In genomic region chr10:87547734-87548311, GRCh38 we compare ENCODE assay signal across 15 cellular contexts. TPM values are rescaled to one million over a fixed set of nuclear protein-coding genes. Genes with fewer than 3 reads are reported as not detected.
DNase-seq lines count a peak whose midpoint lies in the region; ATAC-seq, FAIRE-seq and TF ChIP-seq lines count a peak whose summit lies in the region.
"Had no signal": no experiment of that assay in that cellular context is flagged by ENCODE, and none has a peak within 500 bp of the region (broad histone marks: within the 10 kb centered on the region; RNA-seq: fewer than 3 reads in every experiment).

No MANE protein-coding gene starts in this region.

- ATAC-seq in Right ventricle myocardium inferior, result no peak
- no peak for ATAC-seq in HG02970 (IDR thresholded peaks at IDR 0.05; ENCODE audit: low FRiP score, unreplicated experiment)
- ATAC-seq: CD8-positive, alpha-beta T cell; foreskin keratinocyte had no signal

- in situ Hi-C loops in G401 (cut with HindIII; ENCODE audit: low sequenced_read_pairs), result no loop called here

- peaks cover 10% of the 10 kb centered on the region for H3K4me1 ChIP-seq in mesodermal cell (ENCODE audit: control insufficient read depth, insufficient read depth, low read length, poor library complexity, severe bottlenecking)
- H3K4me1 ChIP-seq: foreskin keratinocyte, SJCRH30 had no signal

- FAIRE-seq in bronchial epithelial cell (lab: Jason Lieb, UNC), result no peak

- intact Hi-C loops in Right ventricle myocardium inferior (cut with DNase I), result no loop called here

- H3K27me3 ChIP-seq in MG63 (no peaks in the 10 kb centered on the region), bronchial epithelial cell (ENCODE audit: control insufficient read depth, insufficient read depth, low read length) (no peaks in the 10 kb centered on the region)
- H3K27me3 ChIP-seq: foreskin keratinocyte, SJCRH30, tibial nerve had no signal

- H3K4me3 ChIP-seq in MG63 (no peak overlapping the region), bronchial epithelial cell (ENCODE audit: low read depth, low read length) (no peak overlapping the region), mesodermal cell (ENCODE audit: extremely low read depth, insufficient read depth, low read length, poor library complexity, severe bottlenecking) (no peak overlapping the region)
- H3K4me3 ChIP-seq: SJCRH30, tibial nerve had no signal

- WGBS in mesodermal cell (ENCODE audit: insufficient coverage in 2 of 2), 2 experiments, result 86 to 100% methylated on average over 1 of the region's 3 CpGs

- peak; percentile 37 for DNase-seq in CD1c-positive myeloid dendritic cell (ENCODE audit: extremely low spot score)
- DNase-seq in MG63, result peak; percentile 37
- peak; percentile 44 for DNase-seq in bronchial epithelial cell (ENCODE audit: low read depth)
- DNase-seq in G401 (ENCODE audit: low spot score), result no peak
- no peak for DNase-seq in COR-L47 (lab: John Stamatoyannopoulos, UW)
- no peak for DNase-seq in Right ventricle myocardium inferior (ENCODE audit: missing footprints)
- DNase-seq: activated CD4-positive, alpha-beta memory T cell treated with anti-CD3 and anti-CD28 coated beads, Interleukin-2, amount 10 ng/mL, durations not matched to agents 7 days and 5 days; CD8-positive, alpha-beta T cell; NCI-H2029; SJCRH30; stimulated activated CD4-positive, alpha-beta T cell treated with anti-CD3 and anti-CD28 coated beads, Interleukin-4, amount 100 ng/mL, for 1 hour had no signal

- TF ChIP-seq CTCF in bronchial epithelial cell (IDR thresholded peaks at IDR 0.05; ENCODE audit: insufficient read depth, low read length, severe bottlenecking), result no peak

- peak overlapping the region; percentile 38 for H3K27ac ChIP-seq in mesodermal cell (ENCODE audit: low read depth, low read length, severe bottlenecking)
- H3K27ac ChIP-seq: foreskin keratinocyte, SJCRH30, tibial nerve had no signal

- H3K9me3 ChIP-seq in MG63 (no peaks in the 10 kb centered on the region; the same call in 1 of the 2 replicates), mesodermal cell (ENCODE audit: control insufficient read depth, low read length) (no peaks in the 10 kb centered on the region)
- H3K9me3 ChIP-seq: SJCRH30 had no signal

- H3K36me3 ChIP-seq in MG63, result peaks cover 14% of the 10 kb centered on the region
- H3K36me3 ChIP-seq in bronchial epithelial cell (ENCODE audit: control insufficient read depth, insufficient read depth, low read length), result peaks cover under 1% of the 10 kb centered on the region
- H3K36me3 ChIP-seq in mesodermal cell (ENCODE audit: control insufficient read depth, insufficient read depth, low read length), result peaks cover 33% of the 10 kb centered on the region
- H3K36me3 ChIP-seq: SJCRH30 had no signal

RNA-seq across cellular contexts. Expression of gene MINPP1, which starts 43.1 kb away (rescaled TPM):
- total RNA-seq in MG63 (2014; rRNA removed; shearing (Covaris generic); ENCODE audit: low replicate concordance), result 20.4 and 48.0 TPM in 2 replicates
- total RNA-seq in bronchial epithelial cell (11.8 and 12.1 TPM in 2 replicates), Right ventricle myocardium inferior (5.2 TPM)
- polyA plus RNA-seq in mesodermal cell (2013, experiment 1 of 2), result 29.1 TPM
- polyA plus RNA-seq in mesodermal cell (2013, experiment 2 of 2), result 29.9 TPM
- 27.0 and 42.8 TPM in 2 replicates for total RNA-seq in G401 (2014; rRNA removed; shearing (Covaris generic))

Comparison
In these comparisons a context has a peak if more than half of its experiments do, and no peak if none do; other contexts are left out.
1. DNase-seq: peak in CD1c-positive myeloid dendritic cell (single experiment), MG63 (single experiment) and bronchial epithelial cell (single experiment); none in G401 (single experiment), COR-L47 (single experiment) and Right ventricle myocardium inferior (single experiment).